8 cellular contexts compared by ENCODE assay signal in the genomic region with DNA sequence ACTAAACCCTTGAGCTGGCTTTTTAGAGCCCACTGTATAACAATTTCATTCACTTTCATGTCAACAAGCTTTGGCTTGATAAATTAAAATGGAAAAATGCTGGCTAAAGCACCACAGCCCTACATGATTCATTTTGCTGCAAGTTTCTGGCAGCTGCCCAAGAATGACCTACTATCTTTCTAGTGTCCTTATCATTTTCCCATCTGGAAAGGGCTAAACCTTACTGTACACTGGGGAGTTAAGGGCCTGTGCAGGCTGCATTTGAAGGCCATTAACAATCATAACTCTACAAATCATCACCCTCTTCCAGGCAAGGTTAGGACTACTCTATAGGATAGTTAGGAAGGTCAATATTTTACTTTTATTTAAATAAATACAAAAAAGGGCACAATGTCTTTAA.
A peak's percentile ranks its signal among the peaks of the same experiment; 100 is the strongest.
DNase-seq lines count a peak whose midpoint lies in the region; ATAC-seq and TF ChIP-seq lines count a peak whose summit lies in the region.

No MANE protein-coding gene starts in this region.

- CTCF ChIA-PET in WTC11 (lab: Charles Lee): interaction anchor here (0.8 to 1.5 kb wide), 2 partner anchors 86 to 99 kb away, joined by 3 read pairs; no protein-coding TSS in a partner anchor

- no peak overlapping the region for H3K4me3 Mint-ChIP-seq in WTC11

- H3K27ac ChIP-seq in left lung: no peak overlapping the region
- no peak overlapping the region for H3K27ac ChIP-seq in tibial artery

- H3K9me3 ChIP-seq in left lung (no peaks in the 10 kb centered on the region), tibial artery (no peaks in the 10 kb centered on the region)

- H3K27ac Mint-ChIP-seq in WTC11: peak overlapping the region; percentile 55; the same call in 1 of the 2 replicates

- no peak for TF ChIP-seq CTCF in WTC11 (IDR thresholded peaks at IDR 0.05)
- TF ChIP-seq CTCF in left lung (IDR thresholded peaks at IDR 0.05): no peak
- no peak for TF ChIP-seq CTCF in tibial artery (IDR thresholded peaks at IDR 0.05)

- H3K36me3 ChIP-seq in left lung (no peaks in the 10 kb centered on the region), tibial artery (no peaks in the 10 kb centered on the region)

- POLR2A ChIA-PET in WTC11 (lab: Charles Lee): no interaction called here

- peaks cover 45% of the 10 kb centered on the region for H3K4me1 Mint-ChIP-seq in WTC11

- intact Hi-C loops in left lung (cut with DNase I): no loop called here
- intact Hi-C loops in tibial artery (cut with DNase I; ENCODE audit: low total_unique reads): no loop called here

- H3K4me3 ChIP-seq in left lung (no peak overlapping the region), tibial artery (no peak overlapping the region)

- H3K4me1 ChIP-seq in left lung (peaks cover 0 to 4% of the 10 kb centered on the region in 2 donors), tibial artery (no peaks in the 10 kb centered on the region)

- no peaks in the 10 kb centered on the region for H3K36me3 Mint-ChIP-seq in WTC11

- peak; percentile 82 for DNase-seq in DMS153 (lab: John Stamatoyannopoulos, UW)
- peak; percentile 37 for DNase-seq in NCI-H1436 (lab: John Stamatoyannopoulos, UW)
- DNase-seq in WTC11 (ENCODE audit: low spot score): no peak
- DNase-seq in left lung: no peak
- no peak for DNase-seq in tibial artery
- DNase-seq in RPMI8226: no peak
- no peak for DNase-seq in activated CD4-positive, alpha-beta T cell treated with anti-CD3 and anti-CD28 coated beads, Interleukin-2, amount 50 U/mL, for 48 hours

- no peaks in the 10 kb centered on the region for H3K27me3 Mint-ChIP-seq in WTC11 (ENCODE audit: low read depth)

- H3K27me3 ChIP-seq in left lung: no peaks in the 10 kb centered on the region
- H3K27me3 ChIP-seq in tibial artery: no peaks in the 10 kb centered on the region

- no peak for ATAC-seq in WTC11
- peak; percentile 24 for ATAC-seq in left lung
- ATAC-seq in GM18517 (IDR thresholded peaks at IDR 0.05; ENCODE audit: unreplicated experiment): no peak

- H3K9me3 Mint-ChIP-seq in WTC11: peaks cover 9% of the 10 kb centered on the region

TF ChIP-seq in WTC11, 78 proteins besides CTCF, POLR2A, EP300 and RAD21:
- TF ChIP-seq, protein P1, sequence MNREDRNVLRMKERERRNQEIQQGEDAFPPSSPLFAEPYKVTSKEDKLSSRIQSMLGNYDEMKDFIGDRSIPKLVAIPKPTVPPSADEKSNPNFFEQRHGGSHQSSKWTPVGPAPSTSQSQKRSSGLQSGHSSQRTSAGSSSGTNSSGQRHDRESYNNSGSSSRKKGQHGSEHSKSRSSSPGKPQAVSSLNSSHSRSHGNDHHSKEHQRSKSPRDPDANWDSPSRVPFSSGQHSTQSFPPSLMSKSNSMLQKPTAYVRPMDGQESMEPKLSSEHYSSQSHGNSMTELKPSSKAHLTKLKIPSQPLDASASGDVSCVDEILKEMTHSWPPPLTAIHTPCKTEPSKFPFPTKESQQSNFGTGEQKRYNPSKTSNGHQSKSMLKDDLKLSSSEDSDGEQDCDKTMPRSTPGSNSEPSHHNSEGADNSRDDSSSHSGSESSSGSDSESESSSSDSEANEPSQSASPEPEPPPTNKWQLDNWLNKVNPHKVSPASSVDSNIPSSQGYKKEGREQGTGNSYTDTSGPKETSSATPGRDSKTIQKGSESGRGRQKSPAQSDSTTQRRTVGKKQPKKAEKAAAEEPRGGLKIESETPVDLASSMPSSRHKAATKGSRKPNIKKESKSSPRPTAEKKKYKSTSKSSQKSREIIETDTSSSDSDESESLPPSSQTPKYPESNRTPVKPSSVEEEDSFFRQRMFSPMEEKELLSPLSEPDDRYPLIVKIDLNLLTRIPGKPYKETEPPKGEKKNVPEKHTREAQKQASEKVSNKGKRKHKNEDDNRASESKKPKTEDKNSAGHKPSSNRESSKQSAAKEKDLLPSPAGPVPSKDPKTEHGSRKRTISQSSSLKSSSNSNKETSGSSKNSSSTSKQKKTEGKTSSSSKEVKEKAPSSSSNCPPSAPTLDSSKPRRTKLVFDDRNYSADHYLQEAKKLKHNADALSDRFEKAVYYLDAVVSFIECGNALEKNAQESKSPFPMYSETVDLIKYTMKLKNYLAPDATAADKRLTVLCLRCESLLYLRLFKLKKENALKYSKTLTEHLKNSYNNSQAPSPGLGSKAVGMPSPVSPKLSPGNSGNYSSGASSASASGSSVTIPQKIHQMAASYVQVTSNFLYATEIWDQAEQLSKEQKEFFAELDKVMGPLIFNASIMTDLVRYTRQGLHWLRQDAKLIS (CRISPR knock-in tag; IDR thresholded peaks at IDR 0.05; ENCODE audit: borderline replicate concordance): no peak
- TF ChIP-seq ATF1 (CRISPR knock-in tag; IDR thresholded peaks at IDR 0.05) (no peak), TEAD1 (CRISPR knock-in tag; IDR thresholded peaks at IDR 0.05) (no peak), OVOL2 (CRISPR knock-in tag; IDR thresholded peaks at IDR 0.05; ENCODE audit: borderline replicate concordance) (no peak), ELF4 (CRISPR knock-in tag; IDR thresholded peaks at IDR 0.05; ENCODE audit: low read depth) (no peak), ZBTB21 (CRISPR knock-in tag; IDR thresholded peaks at IDR 0.05; ENCODE audit: borderline replicate concordance) (no peak), ZNF671 (CRISPR knock-in tag; IDR thresholded peaks at IDR 0.05) (no peak), ZNF121 (CRISPR knock-in tag; IDR thresholded peaks at IDR 0.05) (no peak), ZNF263 (CRISPR knock-in tag; IDR thresholded peaks at IDR 0.05; ENCODE audit: low read depth) (no peak), TCF7 (CRISPR knock-in tag; IDR thresholded peaks at IDR 0.05; ENCODE audit: low read depth) (no peak), ZNF423 (CRISPR knock-in tag; IDR thresholded peaks at IDR 0.05) (no peak), NR2C2 (CRISPR knock-in tag; IDR thresholded peaks at IDR 0.05) (no peak)
- TF ChIP-seq, protein P2, sequence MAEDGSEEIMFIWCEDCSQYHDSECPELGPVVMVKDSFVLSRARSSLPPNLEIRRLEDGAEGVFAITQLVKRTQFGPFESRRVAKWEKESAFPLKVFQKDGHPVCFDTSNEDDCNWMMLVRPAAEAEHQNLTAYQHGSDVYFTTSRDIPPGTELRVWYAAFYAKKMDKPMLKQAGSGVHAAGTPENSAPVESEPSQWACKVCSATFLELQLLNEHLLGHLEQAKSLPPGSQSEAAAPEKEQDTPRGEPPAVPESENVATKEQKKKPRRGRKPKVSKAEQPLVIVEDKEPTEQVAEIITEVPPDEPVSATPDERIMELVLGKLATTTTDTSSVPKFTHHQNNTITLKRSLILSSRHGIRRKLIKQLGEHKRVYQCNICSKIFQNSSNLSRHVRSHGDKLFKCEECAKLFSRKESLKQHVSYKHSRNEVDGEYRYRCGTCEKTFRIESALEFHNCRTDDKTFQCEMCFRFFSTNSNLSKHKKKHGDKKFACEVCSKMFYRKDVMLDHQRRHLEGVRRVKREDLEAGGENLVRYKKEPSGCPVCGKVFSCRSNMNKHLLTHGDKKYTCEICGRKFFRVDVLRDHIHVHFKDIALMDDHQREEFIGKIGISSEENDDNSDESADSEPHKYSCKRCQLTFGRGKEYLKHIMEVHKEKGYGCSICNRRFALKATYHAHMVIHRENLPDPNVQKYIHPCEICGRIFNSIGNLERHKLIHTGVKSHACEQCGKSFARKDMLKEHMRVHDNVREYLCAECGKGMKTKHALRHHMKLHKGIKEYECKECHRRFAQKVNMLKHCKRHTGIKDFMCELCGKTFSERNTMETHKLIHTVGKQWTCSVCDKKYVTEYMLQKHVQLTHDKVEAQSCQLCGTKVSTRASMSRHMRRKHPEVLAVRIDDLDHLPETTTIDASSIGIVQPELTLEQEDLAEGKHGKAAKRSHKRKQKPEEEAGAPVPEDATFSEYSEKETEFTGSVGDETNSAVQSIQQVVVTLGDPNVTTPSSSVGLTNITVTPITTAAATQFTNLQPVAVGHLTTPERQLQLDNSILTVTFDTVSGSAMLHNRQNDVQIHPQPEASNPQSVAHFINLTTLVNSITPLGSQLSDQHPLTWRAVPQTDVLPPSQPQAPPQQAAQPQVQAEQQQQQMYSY (CRISPR knock-in tag; IDR thresholded peaks at IDR 0.05): no peak
- TF ChIP-seq, protein P3, sequence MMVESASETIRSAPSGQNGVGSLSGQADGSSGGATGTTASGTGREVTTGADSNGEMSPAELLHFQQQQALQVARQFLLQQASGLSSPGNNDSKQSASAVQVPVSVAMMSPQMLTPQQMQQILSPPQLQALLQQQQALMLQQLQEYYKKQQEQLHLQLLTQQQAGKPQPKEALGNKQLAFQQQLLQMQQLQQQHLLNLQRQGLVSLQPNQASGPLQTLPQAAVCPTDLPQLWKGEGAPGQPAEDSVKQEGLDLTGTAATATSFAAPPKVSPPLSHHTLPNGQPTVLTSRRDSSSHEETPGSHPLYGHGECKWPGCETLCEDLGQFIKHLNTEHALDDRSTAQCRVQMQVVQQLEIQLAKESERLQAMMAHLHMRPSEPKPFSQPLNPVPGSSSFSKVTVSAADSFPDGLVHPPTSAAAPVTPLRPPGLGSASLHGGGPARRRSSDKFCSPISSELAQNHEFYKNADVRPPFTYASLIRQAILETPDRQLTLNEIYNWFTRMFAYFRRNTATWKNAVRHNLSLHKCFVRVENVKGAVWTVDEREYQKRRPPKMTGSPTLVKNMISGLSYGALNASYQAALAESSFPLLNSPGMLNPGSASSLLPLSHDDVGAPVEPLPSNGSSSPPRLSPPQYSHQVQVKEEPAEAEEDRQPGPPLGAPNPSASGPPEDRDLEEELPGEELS (CRISPR knock-in tag; IDR thresholded peaks at IDR 0.05): no peak

Comparison
In these comparisons a context has a peak if more than half of its experiments do, and no peak if none do; other contexts are left out.
1. DNase-seq: peak in DMS153 (single experiment) and NCI-H1436 (single experiment); none in WTC11 (single experiment), left lung (0 of 2), tibial artery (0 of 2), RPMI8226 (single experiment) and activated CD4-positive, alpha-beta T cell treated with anti-CD3 and anti-CD28 coated beads, Interleukin-2, amount 50 U/mL, for 48 hours (0 of 2).